13 cellular contexts compared by ENCODE assay signal in genomic region chr10:16586358-16587138, GRCh38.
A peak's percentile ranks its signal among the peaks of the same experiment; 100 is the strongest.
DNase-seq lines count a peak whose midpoint lies in the region; ATAC-seq and TF ChIP-seq lines count a peak whose summit lies in the region.
"Had no signal": no experiment of that assay in that cellular context is flagged by ENCODE, and none has a peak within 500 bp of the region (broad histone marks: within the 10 kb centered on the region; RNA-seq: fewer than 3 reads in every experiment).

No MANE protein-coding gene starts in this region.

- intact Hi-C loops in psoas muscle (cut with DNase I), result no loop called here
- intact Hi-C loops in thyroid gland (cut with DNase I), result no loop called here

- DNase-seq in GM13976 (ENCODE audit: low spot score) (peak; percentile 51), psoas muscle (no peak), NOMO-1 treated with dmso at 0.1 percent for 144 hours (lab: John Stamatoyannopoulos, UW; ENCODE audit: unreplicated experiment) (no peak), thyroid gland (no peak), DMS153 (lab: John Stamatoyannopoulos, UW) (no peak)
- DNase-seq: activated T-cell treated with anti-CD3 and anti-CD28 coated beads, Interleukin-2, amount 50 U/mL, for 4 hours; islet precursor cell; NCI-H2029; OCI-M1 had no signal

- no peak for TF ChIP-seq CTCF in GM13976 (IDR thresholded peaks at IDR 0.05; ENCODE audit: borderline replicate concordance, control extremely low read depth, extremely low read depth, insufficient read depth, missing control alignments)
- TF ChIP-seq CTCF in psoas muscle (IDR thresholded peaks at IDR 0.05), result no peak
- no peak for TF ChIP-seq CTCF in thyroid gland (IDR thresholded peaks at IDR 0.05)

- H3K36me3 ChIP-seq in psoas muscle (ENCODE audit: insufficient read depth in 1 of 2, low read depth in 1 of 2) (peaks cover 0 to 5% of the 10 kb centered on the region in 2 donors), thyroid gland (no peaks in the 10 kb centered on the region)
- H3K36me3 ChIP-seq: cardiac muscle cell had no signal

- TF ChIP-seq POLR2A in thyroid gland (IDR thresholded peaks at IDR 0.05), result no peak

- WGBS in psoas muscle, 3 donors, result 70 to 74% (median 72%) methylated on average over 7 of the region's 7 CpGs
- 89 to 92% methylated on average over 7 of the region's 7 CpGs for WGBS in thyroid gland, 2 donors

- H3K4me1 ChIP-seq in psoas muscle (no peaks in the 10 kb centered on the region), thyroid gland (no peaks in the 10 kb centered on the region)

- H3K4me3 ChIP-seq in psoas muscle (no peak overlapping the region), thyroid gland (replicated peaks in 1 of 3) (no peak overlapping the region)
- H3K4me3 ChIP-seq: cardiac muscle cell had no signal

- ATAC-seq in GM19324 (IDR thresholded peaks at IDR 0.05; ENCODE audit: low FRiP score, unreplicated experiment), result peak; percentile 82
- ATAC-seq in HG02642 (IDR thresholded peaks at IDR 0.05; ENCODE audit: poor library complexity, unreplicated experiment), result peak; percentile 89
- ATAC-seq in HG03432 (IDR thresholded peaks at IDR 0.05; ENCODE audit: unreplicated experiment), result peak; percentile 92
- ATAC-seq in psoas muscle, result no peak
- ATAC-seq: activated T-cell treated with anti-CD3 and anti-CD28 coated beads, Interleukin-2, amount 50 U/mL, for 4 hours had no signal

- H3K27me3 ChIP-seq in psoas muscle (ENCODE audit: insufficient read depth in 3 of 3, low read length in 2 of 3) (no peaks in the 10 kb centered on the region), thyroid gland (no peaks in the 10 kb centered on the region)
- H3K27me3 ChIP-seq: cardiac muscle cell had no signal

- in situ Hi-C loops in GM13976 (cut with MboI; ENCODE audit: low sequenced_read_pairs, unreplicated experiment), result no loop called here

- H3K27ac ChIP-seq in psoas muscle (no peak overlapping the region), thyroid gland (no peak overlapping the region)
- H3K27ac ChIP-seq: cardiac muscle cell had no signal

- H3K9me3 ChIP-seq in psoas muscle (no peaks in the 10 kb centered on the region), thyroid gland (no peaks in the 10 kb centered on the region)

Comparison
In these comparisons a context has a peak if more than half of its experiments do, and no peak if none do; other contexts are left out.
1. ATAC-seq: peak in GM19324 (single experiment), HG02642 (single experiment) and HG03432 (single experiment); none in psoas muscle (0 of 4).